1 cellular context compared by ENCODE assay signal in the genomic region with DNA sequence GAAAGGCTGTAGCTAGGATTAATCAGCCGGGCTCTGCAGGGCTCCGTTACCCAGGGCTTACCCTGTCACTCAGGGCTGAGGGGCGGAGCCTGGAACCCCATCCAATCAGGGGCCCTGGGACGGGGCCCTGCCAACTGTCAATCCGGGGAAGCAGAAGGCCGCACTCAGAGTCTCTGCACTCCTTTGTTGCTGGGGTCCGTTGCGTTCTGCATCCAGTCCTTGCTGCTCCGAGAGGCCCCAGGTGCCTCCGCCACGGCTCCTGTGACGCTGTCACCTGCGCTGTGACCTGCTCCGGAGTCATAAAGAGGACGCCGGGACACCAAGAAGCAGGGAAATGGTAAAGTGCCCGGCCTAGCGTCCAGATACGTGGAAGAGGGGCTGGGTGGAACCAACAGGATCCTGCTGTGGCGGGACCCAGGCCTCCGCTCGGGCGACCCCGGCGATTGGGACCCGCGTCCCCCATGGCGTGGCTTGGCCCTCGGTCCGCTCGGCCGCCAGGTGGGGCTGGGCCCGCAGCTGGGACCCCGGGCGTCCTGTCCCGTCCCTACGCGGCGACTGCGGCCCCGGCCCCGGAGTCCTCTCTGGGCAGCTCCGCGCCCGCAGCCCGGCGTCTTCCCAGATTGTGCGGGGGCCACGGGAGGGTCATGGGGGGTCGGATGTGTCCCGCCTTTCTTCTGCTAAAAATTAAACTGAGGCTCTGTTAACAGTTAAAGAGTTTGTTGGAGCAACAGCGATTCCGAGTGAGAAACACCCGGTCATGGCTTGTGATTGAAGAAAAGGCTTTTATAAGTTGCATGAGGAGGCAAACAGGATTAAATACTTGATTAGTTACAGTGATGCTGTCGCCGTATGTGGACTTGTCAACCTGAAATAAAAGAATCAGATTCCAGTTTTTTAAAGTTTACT.
TF ChIP-seq lines count a peak whose summit lies in the region.

A gene (plus strand): TSS at position 133 of the 906 bp plus-strand sequence. CDS start 7,431 bp downstream, outside the sequence.

TF ChIP-seq in HepG2, 621 proteins besides CTCF, POLR2A, EP300 and RAD21 (continued from another document and continues in another):
- TF ChIP-seq, protein P1, sequence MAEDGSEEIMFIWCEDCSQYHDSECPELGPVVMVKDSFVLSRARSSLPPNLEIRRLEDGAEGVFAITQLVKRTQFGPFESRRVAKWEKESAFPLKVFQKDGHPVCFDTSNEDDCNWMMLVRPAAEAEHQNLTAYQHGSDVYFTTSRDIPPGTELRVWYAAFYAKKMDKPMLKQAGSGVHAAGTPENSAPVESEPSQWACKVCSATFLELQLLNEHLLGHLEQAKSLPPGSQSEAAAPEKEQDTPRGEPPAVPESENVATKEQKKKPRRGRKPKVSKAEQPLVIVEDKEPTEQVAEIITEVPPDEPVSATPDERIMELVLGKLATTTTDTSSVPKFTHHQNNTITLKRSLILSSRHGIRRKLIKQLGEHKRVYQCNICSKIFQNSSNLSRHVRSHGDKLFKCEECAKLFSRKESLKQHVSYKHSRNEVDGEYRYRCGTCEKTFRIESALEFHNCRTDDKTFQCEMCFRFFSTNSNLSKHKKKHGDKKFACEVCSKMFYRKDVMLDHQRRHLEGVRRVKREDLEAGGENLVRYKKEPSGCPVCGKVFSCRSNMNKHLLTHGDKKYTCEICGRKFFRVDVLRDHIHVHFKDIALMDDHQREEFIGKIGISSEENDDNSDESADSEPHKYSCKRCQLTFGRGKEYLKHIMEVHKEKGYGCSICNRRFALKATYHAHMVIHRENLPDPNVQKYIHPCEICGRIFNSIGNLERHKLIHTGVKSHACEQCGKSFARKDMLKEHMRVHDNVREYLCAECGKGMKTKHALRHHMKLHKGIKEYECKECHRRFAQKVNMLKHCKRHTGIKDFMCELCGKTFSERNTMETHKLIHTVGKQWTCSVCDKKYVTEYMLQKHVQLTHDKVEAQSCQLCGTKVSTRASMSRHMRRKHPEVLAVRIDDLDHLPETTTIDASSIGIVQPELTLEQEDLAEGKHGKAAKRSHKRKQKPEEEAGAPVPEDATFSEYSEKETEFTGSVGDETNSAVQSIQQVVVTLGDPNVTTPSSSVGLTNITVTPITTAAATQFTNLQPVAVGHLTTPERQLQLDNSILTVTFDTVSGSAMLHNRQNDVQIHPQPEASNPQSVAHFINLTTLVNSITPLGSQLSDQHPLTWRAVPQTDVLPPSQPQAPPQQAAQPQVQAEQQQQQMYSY (CRISPR knock-in tag; IDR thresholded peaks at IDR 0.05) = no peak; the same call in 1 of the 2 replicates
- no peak for TF ChIP-seq ZFP62 (CRISPR knock-in tag; IDR thresholded peaks at IDR 0.05)
- TF ChIP-seq, protein P2, sequence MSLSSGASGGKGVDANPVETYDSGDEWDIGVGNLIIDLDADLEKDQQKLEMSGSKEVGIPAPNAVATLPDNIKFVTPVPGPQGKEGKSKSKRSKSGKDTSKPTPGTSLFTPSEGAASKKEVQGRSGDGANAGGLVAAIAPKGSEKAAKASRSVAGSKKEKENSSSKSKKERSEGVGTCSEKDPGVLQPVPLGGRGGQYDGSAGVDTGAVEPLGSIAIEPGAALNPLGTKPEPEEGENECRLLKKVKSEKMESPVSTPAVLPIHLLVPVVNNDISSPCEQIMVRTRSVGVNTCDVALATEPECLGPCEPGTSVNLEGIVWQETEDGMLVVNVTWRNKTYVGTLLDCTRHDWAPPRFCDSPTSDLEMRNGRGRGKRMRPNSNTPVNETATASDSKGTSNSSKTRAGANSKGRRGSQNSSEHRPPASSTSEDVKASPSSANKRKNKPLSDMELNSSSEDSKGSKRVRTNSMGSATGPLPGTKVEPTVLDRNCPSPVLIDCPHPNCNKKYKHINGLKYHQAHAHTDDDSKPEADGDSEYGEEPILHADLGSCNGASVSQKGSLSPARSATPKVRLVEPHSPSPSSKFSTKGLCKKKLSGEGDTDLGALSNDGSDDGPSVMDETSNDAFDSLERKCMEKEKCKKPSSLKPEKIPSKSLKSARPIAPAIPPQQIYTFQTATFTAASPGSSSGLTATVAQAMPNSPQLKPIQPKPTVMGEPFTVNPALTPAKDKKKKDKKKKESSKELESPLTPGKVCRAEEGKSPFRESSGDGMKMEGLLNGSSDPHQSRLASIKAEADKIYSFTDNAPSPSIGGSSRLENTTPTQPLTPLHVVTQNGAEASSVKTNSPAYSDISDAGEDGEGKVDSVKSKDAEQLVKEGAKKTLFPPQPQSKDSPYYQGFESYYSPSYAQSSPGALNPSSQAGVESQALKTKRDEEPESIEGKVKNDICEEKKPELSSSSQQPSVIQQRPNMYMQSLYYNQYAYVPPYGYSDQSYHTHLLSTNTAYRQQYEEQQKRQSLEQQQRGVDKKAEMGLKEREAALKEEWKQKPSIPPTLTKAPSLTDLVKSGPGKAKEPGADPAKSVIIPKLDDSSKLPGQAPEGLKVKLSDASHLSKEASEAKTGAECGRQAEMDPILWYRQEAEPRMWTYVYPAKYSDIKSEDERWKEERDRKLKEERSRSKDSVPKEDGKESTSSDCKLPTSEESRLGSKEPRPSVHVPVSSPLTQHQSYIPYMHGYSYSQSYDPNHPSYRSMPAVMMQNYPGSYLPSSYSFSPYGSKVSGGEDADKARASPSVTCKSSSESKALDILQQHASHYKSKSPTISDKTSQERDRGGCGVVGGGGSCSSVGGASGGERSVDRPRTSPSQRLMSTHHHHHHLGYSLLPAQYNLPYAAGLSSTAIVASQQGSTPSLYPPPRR (CRISPR knock-in tag; IDR thresholded peaks at IDR 0.05; ENCODE audit: borderline replicate concordance) = no peak
- TF ChIP-seq MBD4 (IDR thresholded peaks at IDR 0.05; ENCODE audit: borderline replicate concordance, low read length) = no peak
- peak; percentile 71 for TF ChIP-seq BORCS8-MEF2B (CRISPR knock-in tag; IDR thresholded peaks at IDR 0.05)
- TF ChIP-seq TOPORS (CRISPR knock-in tag; IDR thresholded peaks at IDR 0.05) = no peak; the same call in 1 of the 2 replicates
- peak; percentile 79 for TF ChIP-seq POLR2G (IDR thresholded peaks at IDR 0.05; ENCODE audit: low read depth, low read length)
- no peak for TF ChIP-seq PLRG1 (conservative IDR thresholded peaks at IDR 0.05)
- no peak for TF ChIP-seq TARDBP (CRISPR knock-in tag; IDR thresholded peaks at IDR 0.05)
- TF ChIP-seq, protein P3, sequence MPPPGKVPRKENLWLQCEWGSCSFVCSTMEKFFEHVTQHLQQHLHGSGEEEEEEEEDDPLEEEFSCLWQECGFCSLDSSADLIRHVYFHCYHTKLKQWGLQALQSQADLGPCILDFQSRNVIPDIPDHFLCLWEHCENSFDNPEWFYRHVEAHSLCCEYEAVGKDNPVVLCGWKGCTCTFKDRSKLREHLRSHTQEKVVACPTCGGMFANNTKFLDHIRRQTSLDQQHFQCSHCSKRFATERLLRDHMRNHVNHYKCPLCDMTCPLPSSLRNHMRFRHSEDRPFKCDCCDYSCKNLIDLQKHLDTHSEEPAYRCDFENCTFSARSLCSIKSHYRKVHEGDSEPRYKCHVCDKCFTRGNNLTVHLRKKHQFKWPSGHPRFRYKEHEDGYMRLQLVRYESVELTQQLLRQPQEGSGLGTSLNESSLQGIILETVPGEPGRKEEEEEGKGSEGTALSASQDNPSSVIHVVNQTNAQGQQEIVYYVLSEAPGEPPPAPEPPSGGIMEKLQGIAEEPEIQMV (CRISPR knock-in tag; IDR thresholded peaks at IDR 0.05; ENCODE audit: low read depth) = peak; percentile 35; the same call in 1 of the 2 replicates
- TF ChIP-seq SMAD3 (CRISPR knock-in tag; IDR thresholded peaks at IDR 0.05) = peak; percentile 35; the same call in 1 of the 2 replicates
- no peak for TF ChIP-seq POLR2AphosphoS2 (IDR thresholded peaks at IDR 0.05; ENCODE audit: low read depth, low read length)
- TF ChIP-seq SOX13 (IDR thresholded peaks at IDR 0.05) = no peak
- TF ChIP-seq SOX13 (CRISPR knock-in tag; conservative IDR thresholded peaks at IDR 0.05 in 1 of 2, IDR thresholded peaks at IDR 0.05 in 1 of 2) = no peak
- TF ChIP-seq FOSL1 (CRISPR knock-in tag; IDR thresholded peaks at IDR 0.05; ENCODE audit: borderline replicate concordance) = no peak
- no peak for TF ChIP-seq SP140L (CRISPR knock-in tag; IDR thresholded peaks at IDR 0.05; ENCODE audit: borderline replicate concordance)
- TF ChIP-seq GLI4 (CRISPR knock-in tag; IDR thresholded peaks at IDR 0.05; ENCODE audit: borderline replicate concordance) = peak; percentile 73
- no peak for TF ChIP-seq CENPT (CRISPR knock-in tag; IDR thresholded peaks at IDR 0.05; ENCODE audit: low read depth)
- TF ChIP-seq NFYC (CRISPR knock-in tag; IDR thresholded peaks at IDR 0.05) = peak; percentile 73
- TF ChIP-seq, protein P4, sequence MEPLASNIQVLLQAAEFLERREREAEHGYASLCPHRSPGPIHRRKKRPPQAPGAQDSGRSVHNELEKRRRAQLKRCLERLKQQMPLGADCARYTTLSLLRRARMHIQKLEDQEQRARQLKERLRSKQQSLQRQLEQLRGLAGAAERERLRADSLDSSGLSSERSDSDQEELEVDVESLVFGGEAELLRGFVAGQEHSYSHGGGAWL (CRISPR knock-in tag; IDR thresholded peaks at IDR 0.05) = peak; percentile 50; the same call in 1 of the 2 replicates
- no peak for TF ChIP-seq U2AF2 (IDR thresholded peaks at IDR 0.05; ENCODE audit: low read depth, low read length)
- no peak for TF ChIP-seq CC2D1A (CRISPR knock-in tag; IDR thresholded peaks at IDR 0.05)
- TF ChIP-seq HIVEP1 (CRISPR knock-in tag; IDR thresholded peaks at IDR 0.05) = 0 out of 2 replicates have a peak, but pooled peaks have one; percentile 43
- TF ChIP-seq ZNF672 (CRISPR knock-in tag; IDR thresholded peaks at IDR 0.05) = no peak
- TF ChIP-seq ZNF564 (CRISPR knock-in tag; IDR thresholded peaks at IDR 0.05) = no peak
- TF ChIP-seq ZSCAN21 (CRISPR knock-in tag; IDR thresholded peaks at IDR 0.05; ENCODE audit: borderline replicate concordance) = 0 out of 2 replicates have a peak, but pooled peaks have one; percentile 58
- TF ChIP-seq, protein P5, sequence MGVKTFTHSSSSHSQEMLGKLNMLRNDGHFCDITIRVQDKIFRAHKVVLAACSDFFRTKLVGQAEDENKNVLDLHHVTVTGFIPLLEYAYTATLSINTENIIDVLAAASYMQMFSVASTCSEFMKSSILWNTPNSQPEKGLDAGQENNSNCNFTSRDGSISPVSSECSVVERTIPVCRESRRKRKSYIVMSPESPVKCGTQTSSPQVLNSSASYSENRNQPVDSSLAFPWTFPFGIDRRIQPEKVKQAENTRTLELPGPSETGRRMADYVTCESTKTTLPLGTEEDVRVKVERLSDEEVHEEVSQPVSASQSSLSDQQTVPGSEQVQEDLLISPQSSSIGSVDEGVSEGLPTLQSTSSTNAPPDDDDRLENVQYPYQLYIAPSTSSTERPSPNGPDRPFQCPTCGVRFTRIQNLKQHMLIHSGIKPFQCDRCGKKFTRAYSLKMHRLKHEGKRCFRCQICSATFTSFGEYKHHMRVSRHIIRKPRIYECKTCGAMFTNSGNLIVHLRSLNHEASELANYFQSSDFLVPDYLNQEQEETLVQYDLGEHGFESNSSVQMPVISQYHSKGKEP (CRISPR knock-in tag; IDR thresholded peaks at IDR 0.05) = no peak
- no peak for TF ChIP-seq U2AF1 (optimal IDR thresholded peaks at IDR 0.05; ENCODE audit: low read depth, low read length)
- TF ChIP-seq ZNF75D (CRISPR knock-in tag; IDR thresholded peaks at IDR 0.05; ENCODE audit: borderline replicate concordance) = no peak
- no peak for TF ChIP-seq ZNF367 (CRISPR knock-in tag; IDR thresholded peaks at IDR 0.05; ENCODE audit: borderline replicate concordance)
- TF ChIP-seq ZNF234 (CRISPR knock-in tag; conservative IDR thresholded peaks at IDR 0.05) = no peak
- no peak for TF ChIP-seq KDM6A (CRISPR knock-in tag; IDR thresholded peaks at IDR 0.05; ENCODE audit: low read depth)
- TF ChIP-seq SMC3 (IDR thresholded peaks at IDR 0.05; ENCODE audit: low read length) = no peak
- no peak for TF ChIP-seq ZNF766 (CRISPR knock-in tag; IDR thresholded peaks at IDR 0.05; ENCODE audit: borderline replicate concordance)
- TF ChIP-seq ZNF496 (CRISPR knock-in tag; IDR thresholded peaks at IDR 0.05; ENCODE audit: insufficient replicate concordance) = no peak
- TF ChIP-seq, protein P6, sequence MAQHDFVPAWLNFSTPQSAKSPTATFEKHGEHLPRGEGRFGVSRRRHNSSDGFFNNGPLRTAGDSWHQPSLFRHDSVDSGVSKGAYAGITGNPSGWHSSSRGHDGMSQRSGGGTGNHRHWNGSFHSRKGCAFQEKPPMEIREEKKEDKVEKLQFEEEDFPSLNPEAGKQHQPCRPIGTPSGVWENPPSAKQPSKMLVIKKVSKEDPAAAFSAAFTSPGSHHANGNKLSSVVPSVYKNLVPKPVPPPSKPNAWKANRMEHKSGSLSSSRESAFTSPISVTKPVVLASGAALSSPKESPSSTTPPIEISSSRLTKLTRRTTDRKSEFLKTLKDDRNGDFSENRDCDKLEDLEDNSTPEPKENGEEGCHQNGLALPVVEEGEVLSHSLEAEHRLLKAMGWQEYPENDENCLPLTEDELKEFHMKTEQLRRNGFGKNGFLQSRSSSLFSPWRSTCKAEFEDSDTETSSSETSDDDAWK (CRISPR knock-in tag; IDR thresholded peaks at IDR 0.05) = no peak
- no peak for TF ChIP-seq ADNP (CRISPR knock-in tag; IDR thresholded peaks at IDR 0.05)
- no peak for TF ChIP-seq PAX8 (CRISPR knock-in tag; IDR thresholded peaks at IDR 0.05; ENCODE audit: borderline replicate concordance)
- TF ChIP-seq ZNF256 (CRISPR knock-in tag; conservative IDR thresholded peaks at IDR 0.05) = no peak
- TF ChIP-seq ZNF563 (CRISPR knock-in tag; IDR thresholded peaks at IDR 0.05) = peak; percentile 53; the same call in 1 of the 2 replicates
- TF ChIP-seq YEATS4 (CRISPR knock-in tag; IDR thresholded peaks at IDR 0.05; ENCODE audit: borderline replicate concordance) = peak; percentile 79
- TF ChIP-seq, protein P7, sequence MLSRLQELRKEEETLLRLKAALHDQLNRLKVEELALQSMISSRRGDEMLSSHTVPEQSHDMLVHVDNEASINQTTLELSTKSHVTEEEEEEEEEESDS (CRISPR knock-in tag; IDR thresholded peaks at IDR 0.05; ENCODE audit: borderline replicate concordance) = no peak
- TF ChIP-seq, protein P8, sequence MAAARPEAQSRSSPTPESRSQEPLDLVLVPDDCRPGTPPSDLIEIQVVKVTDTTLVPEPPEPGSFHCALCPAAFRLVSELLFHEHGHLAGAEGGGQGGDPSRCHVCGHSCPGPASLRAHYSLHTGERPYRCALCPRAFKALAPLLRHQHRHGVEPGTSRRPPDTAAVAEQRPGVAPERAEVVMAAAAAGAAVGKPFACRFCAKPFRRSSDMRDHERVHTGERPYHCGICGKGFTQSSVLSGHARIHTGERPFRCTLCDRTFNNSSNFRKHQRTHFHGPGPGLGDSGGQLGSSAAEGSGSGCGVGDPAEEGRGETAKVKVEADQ (CRISPR knock-in tag; IDR thresholded peaks at IDR 0.05; ENCODE audit: borderline replicate concordance) = no peak
- TF ChIP-seq ZNF432 (CRISPR knock-in tag; IDR thresholded peaks at IDR 0.05; ENCODE audit: borderline replicate concordance) = no peak
- no peak for TF ChIP-seq REXO4 (CRISPR knock-in tag; IDR thresholded peaks at IDR 0.05; ENCODE audit: borderline replicate concordance)
- TF ChIP-seq ZNF34 (CRISPR knock-in tag; IDR thresholded peaks at IDR 0.05; ENCODE audit: borderline replicate concordance) = no peak
